In the genomic region with DNA sequence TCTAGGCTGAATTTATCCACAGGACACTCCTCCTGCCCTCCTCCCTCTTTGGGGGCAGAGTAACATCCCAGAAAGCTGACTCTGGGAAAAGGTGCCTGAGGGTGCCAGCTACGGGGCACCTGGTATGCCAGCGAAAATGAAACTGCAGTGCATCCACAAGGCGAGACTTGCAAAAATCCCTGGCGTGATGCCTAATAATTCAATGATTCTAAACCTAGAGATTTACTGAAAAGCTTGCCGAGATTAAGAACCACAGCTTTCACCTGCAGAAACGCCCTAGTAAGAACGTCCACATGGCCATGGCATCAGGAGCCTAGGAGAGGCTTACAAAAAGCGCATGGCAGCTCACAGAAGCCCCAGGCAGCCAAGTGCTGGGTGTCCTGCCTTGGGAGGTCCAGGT, we compare ENCODE assay signal across 11 cellular contexts. TPM values are rescaled to one million over a fixed set of nuclear protein-coding genes. Genes with fewer than 3 reads are reported as not detected.
"Had no signal": no experiment of that assay in that cellular context is flagged by ENCODE, and none has a peak within 500 bp of the region (broad histone marks: within the 10 kb centered on the region; RNA-seq: fewer than 3 reads in every experiment).

No MANE protein-coding gene starts in this region.

- H3K36me3 ChIP-seq: adrenal gland, uterus had no signal

- H3K4me3 ChIP-seq: adrenal gland, testis, uterus had no signal

- H3K27ac ChIP-seq: adrenal gland, testis, uterus had no signal

- H3K9me3 ChIP-seq: adrenal gland, testis, uterus had no signal

- H3K27me3 ChIP-seq: adrenal gland, testis, uterus had no signal

- DNase-seq: activated CD4-positive, alpha-beta T cell treated with anti-CD3 and anti-CD28 coated beads for 48 hours; activated naive CD4-positive, alpha-beta T cell treated with anti-CD3 and anti-CD28 coated beads, Interleukin-2, amount 50 U/mL, for 16 hours; activated T-cell treated with anti-CD3 and anti-CD28 coated beads for 4 hours; adrenal gland; cortex of kidney; effector CD8-positive, alpha-beta T cell; stimulated activated CD4-positive, alpha-beta T cell treated with anti-CD3 and anti-CD28 coated beads, Interleukin-4, amount 100 ng/mL, for 24 hours; T-helper 1 cell; testis; uterus had no signal

RNA-seq across cellular contexts. Expression of a gene that starts 20.9 kb away (rescaled TPM):
- total RNA-seq: activated T-helper 2 cell treated with anti-CD3 and anti-CD28 coated beads, Interferon-gamma antibody, Interleukin-2, Interleukin-4, amounts not matched to agents 10 μg/mL and 5 μg/mL and 100 μg/mL, durations not matched to agents 14 hours and 24 hours and 36 hours had no signal
